In the genomic region with DNA sequence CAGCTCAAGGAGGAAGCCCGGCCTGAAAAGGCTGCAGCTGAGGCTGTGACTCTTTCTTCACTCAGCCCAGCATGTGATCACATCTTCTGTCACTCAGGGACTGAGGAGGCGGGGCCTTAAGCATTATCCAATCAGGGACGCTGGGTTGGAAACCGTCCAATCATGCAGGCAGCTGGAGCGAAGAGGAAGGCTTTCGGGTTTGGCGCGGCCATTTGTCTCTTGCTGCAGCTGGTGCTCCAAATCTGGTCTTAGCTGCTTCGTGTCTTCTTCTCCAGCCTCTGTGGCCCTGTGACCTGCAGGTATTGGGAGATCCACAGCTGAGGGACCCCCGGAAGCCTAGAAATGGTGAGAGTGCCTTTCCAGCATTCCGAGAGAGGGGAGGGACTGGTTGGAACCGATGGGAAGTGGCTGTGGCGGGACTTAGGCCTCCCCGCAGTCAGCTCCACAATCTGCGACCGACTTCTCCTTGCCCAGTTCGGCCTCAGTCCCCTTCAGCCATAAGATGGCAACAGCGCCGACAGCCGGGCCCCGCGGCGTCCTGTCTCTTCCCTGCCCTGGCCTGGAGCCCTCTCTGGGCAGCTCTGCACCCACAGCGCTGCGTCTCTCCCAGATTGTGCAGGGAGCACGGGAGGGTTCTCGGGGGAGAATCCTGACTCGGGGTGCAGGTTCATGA, we compare ENCODE assay signal across 8 cellular contexts. TPM values are rescaled to one million over a fixed set of nuclear protein-coding genes. Genes with fewer than 3 reads are reported as not detected.
DNase-seq lines count a peak whose midpoint lies in the region; ATAC-seq and TF ChIP-seq lines count a peak whose summit lies in the region.

A gene (plus strand): TSS at position 210 of the 673 bp plus-strand sequence. CDS start 133 bp downstream, at position 343.

- H4K5ac ChIP-seq in mesendoderm (ENCODE audit: low read length): no peak within 1 kb of the TSS

- peak; percentile 36 for TF ChIP-seq CTCF in endodermal cell (conservative IDR thresholded peaks at IDR 0.05)

- H3K4me3 ChIP-seq in GM23248 (peak within 1 kb of the TSS; percentile 94), endodermal cell (ENCODE audit: low read length) (peak within 1 kb of the TSS; percentile 87), mesendoderm (ENCODE audit: low read length) (peak within 1 kb of the TSS; percentile 75)

- H2BK120ac ChIP-seq in mesendoderm (ENCODE audit: low read depth, low read length): no peak within 1 kb of the TSS

- no peaks in the 10 kb centered on the region for H4K20me1 ChIP-seq in GM23248 (ENCODE audit: insufficient read depth)

- H3K4me3 Mint-ChIP-seq in endodermal cell: peak within 1 kb of the TSS; percentile 99

- H3K36me3 ChIP-seq in GM23248 (ENCODE audit: low read depth): no peaks in the 10 kb centered on the region
- H3K36me3 ChIP-seq in endodermal cell (ENCODE audit: control insufficient read depth, insufficient read depth, low read length): peaks cover 24% of the 10 kb centered on the region
- H3K36me3 ChIP-seq in mesendoderm (ENCODE audit: control insufficient read depth, insufficient read depth, low read length): no peaks in the 10 kb centered on the region

- H3K56ac ChIP-seq in mesendoderm (ENCODE audit: low read length): peak within 1 kb of the TSS; percentile 84

- H3K27ac Mint-ChIP-seq in endodermal cell: peak within 1 kb of the TSS; percentile 98

- DNase-seq in EH (ENCODE audit: low read depth) (peak; percentile 88), GM23248 (peak; percentile 99), NCI-H1436 (lab: John Stamatoyannopoulos, UW) (peak; percentile 80), endodermal cell (peak; percentile 98), mesendoderm (peak; percentile 99)
- DNase-seq in stimulated activated CD4-positive, alpha-beta T cell treated with anti-CD3 and anti-CD28 coated beads, TNF-alpha, amount 100 ng/mL, for 48 hours (ENCODE audit: low read depth in 3 of 3): peak; percentile 68 to 85 (median 84)

- H3K9ac ChIP-seq in GM23248 (peak within 1 kb of the TSS; percentile 74), endodermal cell (ENCODE audit: extremely low read depth, low read length, poor library complexity, severe bottlenecking) (peak within 1 kb of the TSS; percentile 89), mesendoderm (ENCODE audit: low read length) (peak within 1 kb of the TSS; percentile 85)

- H3K23ac ChIP-seq in mesendoderm (ENCODE audit: low read length): no peak within 1 kb of the TSS

- no peaks in the 10 kb centered on the region for H3K27me3 Mint-ChIP-seq in endodermal cell (ENCODE audit: insufficient read depth)

- no peak within 1 kb of the TSS for H4K8ac ChIP-seq in mesendoderm (ENCODE audit: low read depth, low read length)

- H3F3A ChIP-seq in GM23248 (ENCODE audit: insufficient read depth): peaks cover 12% of the 10 kb centered on the region

- H3K4me1 Mint-ChIP-seq in endodermal cell: peaks cover 29% of the 10 kb centered on the region

- peak within 1 kb of the TSS; percentile 9 for H3K18ac ChIP-seq in mesendoderm (ENCODE audit: low read length)

- peak within 1 kb of the TSS; percentile 64 for H2BK5ac ChIP-seq in mesendoderm (ENCODE audit: low read length)

- H3K79me1 ChIP-seq in mesendoderm (ENCODE audit: low read length): peaks cover 1% of the 10 kb centered on the region

- peak within 1 kb of the TSS; percentile 82 for H3K4ac ChIP-seq in mesendoderm (ENCODE audit: low read depth, low read length)

- no peak for ATAC-seq in GM21717 (IDR thresholded peaks at IDR 0.05; ENCODE audit: unreplicated experiment)

- peaks cover 8% of the 10 kb centered on the region for H3K9me3 Mint-ChIP-seq in endodermal cell

- H2AK5ac ChIP-seq in mesendoderm (ENCODE audit: low read length): no peak within 1 kb of the TSS

- peak within 1 kb of the TSS; percentile 49 for H3K27ac ChIP-seq in GM23248
- H3K27ac ChIP-seq in endodermal cell (ENCODE audit: low read depth, low read length): peak within 1 kb of the TSS; percentile 94
- H3K27ac ChIP-seq in mesendoderm (ENCODE audit: low read depth, low read length): peak within 1 kb of the TSS; percentile 45

- H2AFZ ChIP-seq in GM23248: peak within 1 kb of the TSS; percentile 99

- peak within 1 kb of the TSS; percentile 99 for H3K4me2 ChIP-seq in GM23248 (ENCODE audit: unreplicated experiment)
- peak within 1 kb of the TSS; percentile 42 for H3K4me2 ChIP-seq in mesendoderm (ENCODE audit: low read length)

- peaks cover 5% of the 10 kb centered on the region; the same call in 1 of the 2 replicates for H3K4me1 ChIP-seq in GM23248 (ENCODE audit: insufficient read depth)
- H3K4me1 ChIP-seq in endodermal cell (ENCODE audit: control insufficient read depth, insufficient read depth, low read length): peaks cover 3% of the 10 kb centered on the region
- H3K4me1 ChIP-seq in mesendoderm (ENCODE audit: control insufficient read depth, low read depth, low read length): peaks cover 11% of the 10 kb centered on the region

- peaks cover 33% of the 10 kb centered on the region for H3K36me3 Mint-ChIP-seq in endodermal cell (ENCODE audit: low read depth)

- in situ Hi-C loops in GM23248 (cut with MboI): no loop called here

- H3K79me2 ChIP-seq in GM23248 (ENCODE audit: insufficient read depth): no peaks in the 10 kb centered on the region
- peaks cover 37% of the 10 kb centered on the region for H3K79me2 ChIP-seq in mesendoderm (ENCODE audit: control insufficient read depth, insufficient read depth, low read length)

- no peaks in the 10 kb centered on the region for H3K9me2 ChIP-seq in GM23248 (ENCODE audit: insufficient read depth)

- H3K27me3 ChIP-seq in GM23248 (replicated peaks; ENCODE audit: insufficient read depth): no peaks in the 10 kb centered on the region
- H3K27me3 ChIP-seq in endodermal cell (ENCODE audit: control insufficient read depth, insufficient read depth, low read length, poor library complexity, severe bottlenecking): no peaks in the 10 kb centered on the region
- no peaks in the 10 kb centered on the region for H3K27me3 ChIP-seq in mesendoderm (ENCODE audit: insufficient read depth, low read length, poor library complexity)

- CTCF ChIA-PET in activated CD8-positive, alpha-beta memory T cell treated with anti-CD3 and anti-CD28 coated beads for 36 hours (lab: Charles Lee): interaction anchor here (0.6 to 2.1 kb wide), 3 partner anchors 38 to 363 kb away, joined by 3 to 9 read pairs (median 3); a partner anchor contains a TSS

- H3K9me3 ChIP-seq in GM23248 (ENCODE audit: low read depth) (no peaks in the 10 kb centered on the region), endodermal cell (ENCODE audit: control insufficient read depth, low read length) (peaks cover 13% of the 10 kb centered on the region)

- 1 to 2% methylated on average over 28 of the region's 28 CpGs for WGBS in GM23248 (ENCODE audit: low coverage in 1 of 2, low lambda C conversion rate in 2 of 2, missing lambda C conversion rate in 2 of 2), 2 experiments
- 0 to 1% methylated on average over 10 to 28 of the region's 28 CpGs for WGBS in endodermal cell (ENCODE audit: insufficient coverage in 1 of 2, insufficient read length in 1 of 2), 2 experiments
- no CpG with 5 or more reads among the region's 28 CpGs for WGBS in mesendoderm (ENCODE audit: extremely low coverage, insufficient coverage, low lambda C conversion rate)

- H2BK15ac ChIP-seq in mesendoderm (replicated peaks; ENCODE audit: low read depth): no peak within 1 kb of the TSS

- POLR2A ChIA-PET in activated CD8-positive, alpha-beta memory T cell treated with anti-CD3 and anti-CD28 coated beads for 36 hours (lab: Charles Lee): interaction anchor here (0.6 to 2.1 kb wide), 5 partner anchors 26 to 698 kb away, joined by 3 to 12 read pairs (median 4); a partner anchor contains a TSS

RNA-seq across cellular contexts. Expression of the gene that starts here (rescaled TPM):
- 1.8 and 3.0 TPM in 2 replicates for total RNA-seq in GM23248 (2014; rRNA removed; shearing (Covaris generic))
- 0.96 and 1.6 TPM in 2 replicates for polyA plus RNA-seq in GM23248 (2016; fragmentation: Nextera tagmentation; extraction: Ambion mirVana)
- total RNA-seq in activated CD8-positive, alpha-beta memory T cell treated with anti-CD3 and anti-CD28 coated beads for 36 hours: 10 to 100 TPM; 16.7 to 17.0 TPM
- 100 to 1,000 TPM; 113 to 174 TPM for total RNA-seq in endodermal cell
- 26.0 TPM for polyA plus RNA-seq in endodermal cell (2013, experiment 1 of 2)
- 26.6 TPM for polyA plus RNA-seq in endodermal cell (2013, experiment 2 of 2)
- polyA plus RNA-seq in mesendoderm (2013, experiment 1 of 2): 90.5 TPM
- 87.0 TPM for polyA plus RNA-seq in mesendoderm (2013, experiment 2 of 2)

Comparison
In these comparisons a context has a peak if more than half of its experiments do, and no peak if none do; other contexts are left out.
1. RNA of the gene that starts here (total RNA-seq): 113 to 174 TPM in endodermal cell; 16.7 to 17.0 TPM in activated CD8-positive, alpha-beta memory T cell treated with anti-CD3 and anti-CD28 coated beads for 36 hours and 1.8 to 3.0 TPM in GM23248; every median in the first group is over 4 times any median in the second.
2. Peak in every context shown above with its lines, with median percentiles within 50 percentile points of each other: DNase-seq, H3K27ac ChIP-seq, H3K4me3 ChIP-seq and H3K9ac ChIP-seq.